In the genomic region with DNA sequence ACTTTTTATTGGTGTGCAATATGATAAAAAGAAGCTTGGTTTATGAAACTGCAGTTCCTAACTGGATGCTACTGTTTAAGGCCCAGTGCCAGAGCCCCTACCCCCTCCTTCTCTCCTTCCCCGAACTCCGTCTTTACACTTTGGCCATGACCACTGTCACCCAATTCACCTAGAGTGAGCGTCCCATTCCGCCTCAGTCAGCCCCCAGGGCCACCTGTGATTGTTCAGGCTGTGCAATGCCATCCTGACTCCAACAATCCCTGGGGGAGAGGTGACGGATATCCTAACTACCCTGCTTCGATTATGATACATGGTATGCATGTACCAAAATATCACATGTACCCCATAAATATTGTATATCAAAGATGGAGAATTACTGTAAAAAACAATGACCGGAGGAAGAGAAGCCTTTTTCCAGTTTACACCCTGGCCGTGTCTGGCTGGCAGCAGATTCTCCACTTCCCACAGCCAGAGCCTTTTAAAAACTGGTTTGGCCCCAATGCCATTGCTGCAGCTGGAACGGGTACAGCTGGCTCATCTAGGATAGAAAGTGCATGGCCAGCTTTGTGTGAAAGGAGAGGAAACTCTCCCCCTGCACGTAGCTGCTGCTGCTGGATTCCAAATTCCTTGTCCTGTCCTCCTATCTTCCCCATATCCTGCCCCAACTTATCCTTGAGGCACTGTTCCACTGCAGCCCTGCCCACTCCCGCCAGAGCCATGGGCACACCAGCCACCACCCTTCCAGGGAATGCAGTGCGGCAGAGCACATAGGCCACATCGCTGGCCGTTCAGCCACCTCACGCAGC, we compare ENCODE assay signal across 9 cellular contexts.
"Had no signal": no experiment of that assay in that cellular context is flagged by ENCODE, and none has a peak within 500 bp of the region (broad histone marks: within the 10 kb centered on the region; RNA-seq: fewer than 3 reads in every experiment).

No MANE protein-coding gene starts in this region.

- DNase-seq: activated effector memory CD4-positive, alpha-beta T cell treated with Interleukin-2 at 50 U/mL for 16 hours; activated T-cell treated with anti-CD3 and anti-CD28 coated beads, Interleukin-2, amount 50 U/mL, for 1 hour; cortex of kidney; effector CD8-positive, alpha-beta T cell; stimulated activated CD4-positive, alpha-beta T cell treated with anti-CD3 and anti-CD28 coated beads, Interleukin-2, amount 100 ng/mL, for 24 hours; stimulated activated naive B cell treated with anti-CD40 and anti-IgM and Interleukin-4, amounts not matched to agents 10 μg/mL and 1 μg/mL and 100 μg/mL, for 72 hours; trophoblast cell had no signal

- H3K9me3 ChIP-seq: left lung had no signal

- H3K4me3 ChIP-seq: left lung had no signal

- H3K27ac ChIP-seq: left lung, parathyroid adenoma had no signal

- H3K36me3 ChIP-seq: left lung had no signal

- H3K27me3 ChIP-seq: left lung had no signal
